ENCODE assay signal across 1 cellular context in genomic region chr2:235659767-235660322, GRCh38.
TF ChIP-seq lines count a peak whose summit lies in the region.

No MANE protein-coding gene starts in this region.

TF ChIP-seq in H1, 55 proteins besides CTCF, POLR2A, EP300 and RAD21 (continued from another document):
- TF ChIP-seq KDM5A (IDR thresholded peaks at IDR 0.05; ENCODE audit: low read length) (no peak), JUND (IDR thresholded peaks at IDR 0.05; ENCODE audit: low read length) (no peak), CTBP2 (IDR thresholded peaks at IDR 0.05; ENCODE audit: borderline replicate concordance, insufficient read depth, insufficient read length, low read length) (no peak), KDM4A (IDR thresholded peaks at IDR 0.05; ENCODE audit: low read depth, low read length, severe bottlenecking) (no peak), MAFK (IDR thresholded peaks at IDR 0.05; ENCODE audit: low read depth, low read length) (no peak), CHD7 (IDR thresholded peaks at IDR 0.05; ENCODE audit: insufficient replicate concordance, low read length) (no peak), SP4 (IDR thresholded peaks at IDR 0.05; ENCODE audit: low read length) (no peak), GTF2F1 (IDR thresholded peaks at IDR 0.05; ENCODE audit: borderline replicate concordance, low read depth, low read length) (no peak), KDM1A (IDR thresholded peaks at IDR 0.05; ENCODE audit: borderline replicate concordance, low read length) (no peak)
